Comparison of ENCODE assay signal across 17 cellular contexts in genomic region chr10:132158810-132159209, GRCh38. TPM values are rescaled to one million over a fixed set of nuclear protein-coding genes. Genes with fewer than 3 reads are reported as not detected.
DNase-seq lines count a peak whose midpoint lies in the region; ATAC-seq and TF ChIP-seq lines count a peak whose summit lies in the region.
"Had no signal": no experiment of that assay in that cellular context is flagged by ENCODE, and none has a peak within 500 bp of the region (broad histone marks: within the 10 kb centered on the region; RNA-seq: fewer than 3 reads in every experiment).

No MANE protein-coding gene starts in this region.

- POLR2A ChIA-PET in naive thymus-derived CD8-positive, alpha-beta T cell (lab: Charles Lee): no interaction called here

- TF ChIP-seq CTCF in NB4 (IDR thresholded peaks at IDR 0.05; ENCODE audit: low read depth, low read length): no peak

- TF ChIP-seq POLR2A in NB4 (IDR thresholded peaks at IDR 0.05; ENCODE audit: extremely low read depth, insufficient read length): no peak

- H3K36me3 Mint-ChIP-seq in activated T-cell treated with anti-CD3 and anti-CD28 coated beads, Interleukin-2, amount 50 U/mL, for 4 hours (ENCODE audit: insufficient read depth): no peaks in the 10 kb centered on the region
- H3K36me3 Mint-ChIP-seq in activated T-cell treated with anti-CD3 and anti-CD28 coated beads, Interleukin-2, amount 50 U/mL, for 72 hours (ENCODE audit: insufficient read depth in 2 of 2): no peaks in the 10 kb centered on the region
- no peaks in the 10 kb centered on the region for H3K36me3 Mint-ChIP-seq in naive thymus-derived CD8-positive, alpha-beta T cell
- H3K36me3 Mint-ChIP-seq: activated naive CD8-positive, alpha-beta T cell had no signal

- H3K4me3 Mint-ChIP-seq in activated T-cell treated with anti-CD3 and anti-CD28 coated beads, Interleukin-2, amount 50 U/mL, for 4 hours: no peak overlapping the region
- H3K4me3 Mint-ChIP-seq in activated T-cell treated with anti-CD3 and anti-CD28 coated beads, Interleukin-2, amount 50 U/mL, for 72 hours: peak overlapping the region; percentile 60 to 74
- peak overlapping the region in 6 of 10 donors; percentile 47 to 77 (median 58) for H3K4me3 Mint-ChIP-seq in naive thymus-derived CD8-positive, alpha-beta T cell
- H3K4me3 Mint-ChIP-seq: activated naive CD8-positive, alpha-beta T cell; nephron had no signal

- H3K9me3 Mint-ChIP-seq in activated T-cell treated with anti-CD3 and anti-CD28 coated beads, Interleukin-2, amount 50 U/mL, for 4 hours: no peaks in the 10 kb centered on the region
- no peaks in the 10 kb centered on the region for H3K9me3 Mint-ChIP-seq in activated T-cell treated with anti-CD3 and anti-CD28 coated beads, Interleukin-2, amount 50 U/mL, for 72 hours
- H3K9me3 Mint-ChIP-seq in naive thymus-derived CD8-positive, alpha-beta T cell: peaks cover 0 to 30% (median 0%) of the 10 kb centered on the region in 9 donors
- H3K9me3 Mint-ChIP-seq: nephron had no signal

- ATAC-seq in activated T-cell treated with anti-CD3 and anti-CD28 coated beads, Interleukin-2, amount 50 U/mL, for 4 hours: no peak
- peak; percentile 5 to 12 for ATAC-seq in activated T-cell treated with anti-CD3 and anti-CD28 coated beads, Interleukin-2, amount 50 U/mL, for 72 hours (replicated peaks in 1 of 2)
- ATAC-seq in naive thymus-derived CD8-positive, alpha-beta T cell: peak in 1 of 2 donors; percentile 15
- ATAC-seq in HG02642 (IDR thresholded peaks at IDR 0.05; ENCODE audit: poor library complexity, unreplicated experiment) (no peak), GM21723 (IDR thresholded peaks at IDR 0.05; ENCODE audit: unreplicated experiment) (no peak), GM18511 (IDR thresholded peaks at IDR 0.05; ENCODE audit: unreplicated experiment) (no peak)
- ATAC-seq: K562, left lung had no signal

- H3K4me1 Mint-ChIP-seq in activated T-cell treated with anti-CD3 and anti-CD28 coated beads, Interleukin-2, amount 50 U/mL, for 4 hours (ENCODE audit: low read depth): peaks cover 26% of the 10 kb centered on the region
- H3K4me1 Mint-ChIP-seq in activated T-cell treated with anti-CD3 and anti-CD28 coated beads, Interleukin-2, amount 50 U/mL, for 72 hours (ENCODE audit: low read depth): peaks cover 35% of the 10 kb centered on the region
- H3K4me1 Mint-ChIP-seq in naive thymus-derived CD8-positive, alpha-beta T cell: peaks cover 13 to 32% (median 25%) of the 10 kb centered on the region in 4 donors

- H3K27ac Mint-ChIP-seq in activated T-cell treated with anti-CD3 and anti-CD28 coated beads, Interleukin-2, amount 50 U/mL, for 72 hours: peak overlapping the region; percentile 64
- peak overlapping the region in 9 of 10 donors; percentile 43 to 100 (median 93) for H3K27ac Mint-ChIP-seq in naive thymus-derived CD8-positive, alpha-beta T cell
- H3K27ac Mint-ChIP-seq: nephron had no signal

- DNase-seq in activated T-cell treated with anti-CD3 and anti-CD28 coated beads for 4 hours (peak; percentile 6), NB4 (ENCODE audit: low read depth) (peak; percentile 41)
- no peak for DNase-seq in activated T-cell treated with anti-CD3 and anti-CD28 coated beads, Interleukin-2, amount 50 U/mL, for 4 hours
- DNase-seq in activated T-cell treated with anti-CD3 and anti-CD28 coated beads, Interleukin-2, amount 50 U/mL, for 72 hours: peak; percentile 40 to 54
- DNase-seq in naive thymus-derived CD8-positive, alpha-beta T cell: peak in 6 of 10 donors; percentile 20 to 65 (median 43)
- DNase-seq: Caco-2, GF-D8, left lung, NCI-H1694, NCI-H524 had no signal

- H3K4me3 ChIP-seq in NB4 (ENCODE audit: low read depth, low read length): no peak overlapping the region
- H3K4me3 ChIP-seq: cardiac muscle cell, K562, left lung had no signal

- no peaks in the 10 kb centered on the region for H3K27me3 Mint-ChIP-seq in activated T-cell treated with anti-CD3 and anti-CD28 coated beads, Interleukin-2, amount 50 U/mL, for 4 hours (ENCODE audit: low read depth)
- H3K27me3 Mint-ChIP-seq in activated T-cell treated with anti-CD3 and anti-CD28 coated beads, Interleukin-2, amount 50 U/mL, for 72 hours (ENCODE audit: low read depth): no peaks in the 10 kb centered on the region
- H3K27me3 Mint-ChIP-seq in naive thymus-derived CD8-positive, alpha-beta T cell: no peaks in the 10 kb centered on the region
- H3K27me3 Mint-ChIP-seq: activated naive CD8-positive, alpha-beta T cell had no signal

RNA-seq across cellular contexts. Expression of gene DPYSL4, which starts 27.9 kb away (rescaled TPM):
- 1 to 10 TPM; 1.6 to 6.3 (median 3.4) TPM for total RNA-seq in activated T-cell treated with anti-CD3 and anti-CD28 coated beads, Interleukin-2, amount 50 U/mL, for 4 hours
- 1 to 10 TPM; 4.8 to 9.9 TPM for total RNA-seq in activated T-cell treated with anti-CD3 and anti-CD28 coated beads, Interleukin-2, amount 50 U/mL, for 72 hours
- total RNA-seq in naive thymus-derived CD8-positive, alpha-beta T cell: 1 to 10 TPM; 1.2 to 1.3 TPM
- polyA plus RNA-seq in naive thymus-derived CD8-positive, alpha-beta T cell: 10 to 100 TPM in 1 of 3 donors, under 1 TPM in 1, not detected in 1; 0.31 to 11.2 TPM
- total RNA-seq: Caco-2, K562 had no signal

Comparison
In these comparisons a context has a peak if more than half of its experiments do, and no peak if none do; other contexts are left out.
1. ATAC-seq: peak in activated T-cell treated with anti-CD3 and anti-CD28 coated beads, Interleukin-2, amount 50 U/mL, for 72 hours (2 of 2); none in activated T-cell treated with anti-CD3 and anti-CD28 coated beads, Interleukin-2, amount 50 U/mL, for 4 hours (0 of 2), HG02642 (single experiment), GM21723 (single experiment) and GM18511 (single experiment).